Comparison of ENCODE assay signal across 8 cellular contexts in the genomic region with DNA sequence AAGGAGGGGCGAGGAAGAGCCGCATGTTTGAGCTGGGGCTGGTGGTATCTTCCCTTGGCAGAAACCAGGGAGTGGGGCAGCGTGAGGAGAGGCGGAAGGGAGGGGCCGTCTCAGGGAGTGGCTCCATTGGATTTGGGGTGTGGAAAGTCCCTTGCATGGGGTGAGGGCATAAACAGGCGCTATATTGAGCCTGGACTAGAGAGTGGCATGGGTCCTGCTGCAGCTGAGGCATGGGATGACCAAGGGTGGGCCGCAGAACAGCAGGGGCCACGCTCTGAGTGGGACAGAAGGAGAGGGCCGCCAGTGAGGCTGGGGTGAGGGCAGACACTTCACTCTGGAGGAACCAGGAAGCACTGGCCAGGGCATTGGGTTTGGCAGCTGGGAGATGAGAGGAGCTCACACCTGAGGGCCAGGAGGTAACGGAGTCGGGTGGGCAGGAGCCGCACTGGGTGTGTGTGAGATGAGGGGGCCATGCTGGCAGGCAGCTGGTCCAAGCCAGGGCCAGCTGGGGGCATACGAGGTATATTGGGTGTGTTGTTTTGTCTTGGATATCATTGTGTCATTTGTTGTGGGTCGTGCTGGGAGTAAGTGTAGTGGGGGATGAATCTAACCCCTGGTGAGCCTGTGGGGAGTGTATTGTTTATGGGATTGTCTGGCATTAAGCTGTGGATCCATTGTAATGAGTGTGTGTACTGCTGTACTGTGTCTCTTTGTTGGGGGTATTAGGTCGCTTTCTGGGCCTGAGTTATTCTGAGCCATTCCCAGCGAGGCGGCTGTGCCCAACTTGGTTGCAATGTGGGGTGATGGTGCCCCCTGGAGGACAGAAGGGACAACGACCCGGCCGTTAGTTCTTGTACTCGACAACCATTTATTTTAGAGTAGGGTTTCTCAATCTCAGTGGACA. TPM values are rescaled to one million over a fixed set of nuclear protein-coding genes. Genes with fewer than 3 reads are reported as not detected.
A peak's percentile ranks its signal among the peaks of the same experiment; 100 is the strongest.
DNase-seq lines count a peak whose midpoint lies in the region; ATAC-seq, FAIRE-seq and TF ChIP-seq lines count a peak whose summit lies in the region.
"Not testable (repeated sequence)": the region's sequence is repeated elsewhere in the genome, so short reads cannot be mapped to it uniquely, and the experiment has no call there.

No MANE protein-coding gene starts in this region.

- not testable (repeated sequence) for H3K9ac ChIP-seq in HUES48 (ENCODE audit: low read depth, low read length)
- peak overlapping the region; percentile 18; the same call in 1 of the 2 replicates for H3K9ac ChIP-seq in GM12878 (ENCODE audit: control insufficient read depth, insufficient read depth, low read length)

- CTCF ChIA-PET in Caco-2 (lab: Charles Lee) (interaction anchor here (0.9 kb wide), 1 partner anchor 156 kb away, joined by 3 read pairs; no protein-coding TSS in a partner anchor), GM12878 (lab: Yijun Ruan, JAX) (interaction anchor here (0.9 to 3.7 kb wide), 5 partner anchors 53 to 135 kb away, joined by 3 to 31 read pairs (median 4); a partner anchor contains a TSS)

- ATAC-seq in GM12878 (peak; percentile 91), heart right ventricle (peak; percentile 89 to 97 (median 94))
- ATAC-seq in stimulated activated naive B cell treated with anti-CD40 and anti-IgM and Interleukin-4, amounts not matched to agents 10 μg/mL and 1 μg/mL and 100 μg/mL, for 72 hours (replicated peaks), result peak; percentile 85 to 88

- not testable (repeated sequence) for H3K9me3 Mint-ChIP-seq in Caco-2 (ENCODE audit: unreplicated experiment); stimulated activated naive B cell treated with anti-CD40 and anti-IgM and Interleukin-4, amounts not matched to agents 10 μg/mL and 1 μg/mL and 100 μg/mL, for 72 hours

- peaks cover 33% of the 10 kb centered on the region for H3K36me3 Mint-ChIP-seq in Caco-2 (ENCODE audit: insufficient read depth, unreplicated experiment)
- not testable (repeated sequence) for H3K36me3 Mint-ChIP-seq in stimulated activated naive B cell treated with anti-CD40 and anti-IgM and Interleukin-4, amounts not matched to agents 10 μg/mL and 1 μg/mL and 100 μg/mL, for 72 hours

- peak overlapping the region; percentile 20 for H3K27ac ChIP-seq in HUES48 (ENCODE audit: low read depth, low read length)
- H3K27ac ChIP-seq in GM12878 (ENCODE audit: control insufficient read depth, insufficient read depth), result peak overlapping the region; percentile 50
- peak overlapping the region in 7 of 10 donors; percentile 15 to 84 (median 60) for H3K27ac ChIP-seq in heart right ventricle
- H3K27ac ChIP-seq in ovary, result peak overlapping the region; percentile 35 to 49

- not testable (repeated sequence) for H3K4me1 ChIP-seq in Caco-2; HUES48 (ENCODE audit: control insufficient read depth, insufficient read depth, low read length); ovary (ENCODE audit: insufficient read depth)
- peaks cover 17% of the 10 kb centered on the region for H3K4me1 ChIP-seq in GM12878 (ENCODE audit: control insufficient read depth, insufficient read depth, low read length)
- peaks cover 0 to 40% (median 19%) of the 10 kb centered on the region in 9 donors for H3K4me1 ChIP-seq in heart right ventricle

- RAD21 ChIA-PET in GM12878 (lab: Charles Lee; ENCODE audit: unreplicated experiment), result interaction anchor here (1.5 to 1.9 kb wide), 2 partner anchors 61 to 183 kb away, joined by 4 to 8 read pairs; no protein-coding TSS in a partner anchor

- BruUV-seq in Caco-2 (replicated peaks; lab: Mats Ljungman, UMichigan); GM12878 (replicated peaks; lab: Mats Ljungman, UMichigan): not testable (repeated sequence)

- H3K27me3 ChIP-seq in Caco-2 (replicated peaks; ENCODE audit: control insufficient read depth, insufficient read depth, low read length); HUES48 (ENCODE audit: control insufficient read depth, insufficient read depth, low read length); GM12878 (replicated peaks in 1 of 2; ENCODE audit: control insufficient read depth in 2 of 2, insufficient read depth in 2 of 2, low read length in 1 of 2); heart right ventricle; ovary: not testable (repeated sequence)

- TF ChIP-seq RAD21 in GM12878 (IDR thresholded peaks at IDR 0.05; ENCODE audit: insufficient read depth, low read depth, low read length), result peak; percentile 74

- intact Hi-C loops in Caco-2 (cut with micrococcal nuclease; ENCODE audit: unreplicated experiment), result loop anchor here (1.0 to 10.0 kb wide), 3 partner anchors 40 to 130 kb away; a partner anchor contains a TSS
- intact Hi-C loops in GM12878 (cut with micrococcal nuclease; ENCODE audit: unreplicated experiment), result loop anchor here (1.0 kb wide), 3 partner anchors 40 to 135 kb away; no protein-coding TSS in a partner anchor
- intact Hi-C loops in heart right ventricle (cut with DNase I), result loop anchor here (2.0 to 10.0 kb wide), 7 partner anchors 37 to 62 kb away; a partner anchor contains a TSS
- intact Hi-C loops in ovary (cut with DNase I), result loop anchor here in 3 of 4 donors (2.0 to 10.0 kb wide), 4 partner anchors 40 to 140 kb away; a partner anchor contains a TSS

- in situ Hi-C loops in GM12878 (cut with MboI), result not testable (repeated sequence)

- H3K27ac Mint-ChIP-seq in Caco-2 (ENCODE audit: unreplicated experiment), result not testable (repeated sequence)
- peak overlapping the region; percentile 2 for H3K27ac Mint-ChIP-seq in stimulated activated naive B cell treated with anti-CD40 and anti-IgM and Interleukin-4, amounts not matched to agents 10 μg/mL and 1 μg/mL and 100 μg/mL, for 72 hours

- TF ChIP-seq CTCF in Caco-2 (IDR thresholded peaks at IDR 0.05; ENCODE audit: insufficient read depth in 1 of 2, low read depth in 1 of 2, low read length in 1 of 2, severe bottlenecking in 1 of 2, unreplicated experiment in 1 of 2), result peak; percentile 76 to 89
- TF ChIP-seq CTCF in GM12878 (IDR thresholded peaks at IDR 0.05 in 2 of 3, conservative IDR thresholded peaks at IDR 0.05 in 1 of 3; ENCODE audit: control insufficient read depth in 2 of 3, extremely low read depth in 1 of 3, insufficient read depth in 1 of 3, low read depth in 3 of 3, low read length in 3 of 3), result peak; percentile 62 to 67 (median 63)
- peak; percentile 69 to 86 (median 81) for TF ChIP-seq CTCF in heart right ventricle (IDR thresholded peaks at IDR 0.05)
- peak; percentile 51 to 88 (median 88) for TF ChIP-seq CTCF in ovary (IDR thresholded peaks at IDR 0.05)

- SMC1A ChIA-PET in GM12878 (lab: Charles Lee; ENCODE audit: uncharacterized antibody, unreplicated experiment), result interaction anchor here (1.0 to 1.6 kb wide), 3 partner anchors 42 to 134 kb away, joined by 3 to 6 read pairs (median 3); no protein-coding TSS in a partner anchor

- H3K9me3 ChIP-seq in Caco-2; HUES48 (ENCODE audit: control insufficient read depth, insufficient read depth, low read length); GM12878 (replicated peaks; ENCODE audit: control insufficient read depth, insufficient read depth, low read length); heart right ventricle; ovary: not testable (repeated sequence)

- not testable (repeated sequence) for H3K79me2 ChIP-seq in GM12878 (ENCODE audit: control insufficient read depth, insufficient read depth, low read length)

- 47% methylated on average over 21 of the region's 21 CpGs for WGBS in GM12878 (ENCODE audit: insufficient coverage, insufficient replicate concordance, low lambda C conversion rate, missing lambda C conversion rate)
- 40 to 43% methylated on average over 20 to 21 of the region's 21 CpGs for WGBS in heart right ventricle, 2 donors
- 44 to 47% (median 46%) methylated on average over 21 of the region's 21 CpGs for WGBS in ovary, 3 donors

- not testable (repeated sequence) for H3K36me3 ChIP-seq in Caco-2 (ENCODE audit: control insufficient read depth, insufficient read depth, low read length); GM12878 (ENCODE audit: control insufficient read depth in 2 of 2, insufficient read depth in 2 of 2, low read length in 1 of 2); ovary
- peaks cover 27% of the 10 kb centered on the region for H3K36me3 ChIP-seq in HUES48 (ENCODE audit: control insufficient read depth, insufficient read depth, low read length)
- H3K36me3 ChIP-seq in heart right ventricle, result peaks cover 0 to 84% (median 10%) of the 10 kb centered on the region in 9 donors

- H3K4me3 Mint-ChIP-seq in Caco-2 (ENCODE audit: unreplicated experiment); stimulated activated naive B cell treated with anti-CD40 and anti-IgM and Interleukin-4, amounts not matched to agents 10 μg/mL and 1 μg/mL and 100 μg/mL, for 72 hours: not testable (repeated sequence)

- FAIRE-seq in GM12878 (lab: Jason Lieb, UNC), result not testable (repeated sequence)

- peaks cover 21% of the 10 kb centered on the region for H3K4me1 Mint-ChIP-seq in Caco-2 (ENCODE audit: low read depth, unreplicated experiment)
- peaks cover 8 to 13% of the 10 kb centered on the region in 2 donors for H3K4me1 Mint-ChIP-seq in stimulated activated naive B cell treated with anti-CD40 and anti-IgM and Interleukin-4, amounts not matched to agents 10 μg/mL and 1 μg/mL and 100 μg/mL, for 72 hours

- H3K27me3 Mint-ChIP-seq in Caco-2 (ENCODE audit: insufficient read depth, unreplicated experiment), result not testable (repeated sequence)
- H3K27me3 Mint-ChIP-seq in stimulated activated naive B cell treated with anti-CD40 and anti-IgM and Interleukin-4, amounts not matched to agents 10 μg/mL and 1 μg/mL and 100 μg/mL, for 72 hours, result peaks cover 0 to 12% of the 10 kb centered on the region in 2 donors

- not testable (repeated sequence) for TF ChIP-seq EP300 in GM12878 (IDR thresholded peaks at IDR 0.05; ENCODE audit: borderline replicate concordance in 1 of 2, control insufficient read depth in 1 of 2, low read depth in 2 of 2, low read length in 2 of 2); ovary (IDR thresholded peaks at IDR 0.05)

- DNase-seq in Caco-2 (peak; percentile 73 to 75), NCI-H748 treated with DMSO at 0.1 percent for 48 hours (lab: John Stamatoyannopoulos, UW) (peak; percentile 12), heart right ventricle (peak; percentile 72 to 73), ovary (peak; percentile 69 to 84 (median 81))
- DNase-seq in activated CD4-positive, alpha-beta T cell treated with anti-CD3 and anti-CD28 coated beads for 24 hours (ENCODE audit: low read depth in 2 of 2), result peak; percentile 38 to 54
- DNase-seq in GM12878 (ENCODE audit: low read depth, low spot score), result not testable (repeated sequence)
- peak; percentile 18 for DNase-seq in stimulated activated naive B cell treated with anti-CD40 and anti-IgM and Interleukin-4, amounts not matched to agents 10 μg/mL and 1 μg/mL and 100 μg/mL, for 72 hours

- H4K20me1 ChIP-seq in GM12878 (ENCODE audit: control insufficient read depth, insufficient read depth), result not testable (repeated sequence)

- not testable (repeated sequence) for H3K4me3 ChIP-seq in Caco-2 (ENCODE audit: low read depth, low read length); HUES48 (ENCODE audit: low read depth, low read length); GM12878; heart right ventricle; ovary

- not testable (repeated sequence) for H3K4me2 ChIP-seq in GM12878 (ENCODE audit: control insufficient read depth, insufficient read depth)

- TF ChIP-seq POLR2A in GM12878 (IDR thresholded peaks at IDR 0.05; ENCODE audit: low read depth, low read length); ovary (IDR thresholded peaks at IDR 0.05): not testable (repeated sequence)

- POLR2A ChIA-PET in Caco-2 (lab: Charles Lee); GM12878 (lab: Charles Lee): not testable (repeated sequence)

- peak overlapping the region; percentile 58 for H2AFZ ChIP-seq in GM12878 (ENCODE audit: control insufficient read depth, low read depth, low read length)

RNA-seq across cellular contexts. Expression of a gene that starts 56.2 kb away (rescaled TPM):
- total RNA-seq in Caco-2 (2022), result 69.7 and 83.5 TPM in 2 replicates
- total RNA-seq in GM12878 (2013; cell fraction: nucleolus; rRNA removed), result 0.23 TPM in 1 of 2 replicates, not detected in the other
- 2.1 and 2.9 TPM in 2 replicates for total RNA-seq in GM12878 (2014; rRNA removed)
- total RNA-seq in GM12878 (2014; rRNA removed; fragmentation: Illumina TruSeq; extraction: Trizol), result 2.5 and 2.9 TPM in 2 replicates
- 5.6 and 5.8 TPM in 2 replicates for total RNA-seq in GM12878 (2021)
- polyA plus RNA-seq in GM12878 (2011; ENCODE audit: low read depth), result 0.43 TPM
- 0.84 and 1.1 TPM in 2 replicates for polyA plus RNA-seq in GM12878 (2011; rRNA removed)
- 1.3 and 2.2 TPM in 2 replicates for polyA plus RNA-seq in GM12878 (2011; cell fraction: cytosol; rRNA removed)
- 3.7 and 4.3 TPM in 2 replicates for polyA plus RNA-seq in GM12878 (2011; cell fraction: nucleus; rRNA removed)
- polyA plus RNA-seq in GM12878 (2012), result 2.4 and 4.5 TPM in 2 replicates
- polyA plus RNA-seq in GM12878 (2014; fragmentation: Illumina TruSeq; extraction: Trizol), result 0.65 and 2.4 TPM in 2 replicates
- under 1 TPM; 0.23 to 0.35 TPM for polyA plus RNA-seq in GM12878 (2014; fragmentation: Nextera tagmentation; extraction: Ambion mirVana)
- polyA plus RNA-seq in GM12878 (2014; rRNA removed), result 4.2 and 5.0 TPM in 2 replicates
- polyA plus RNA-seq in GM12878 (2016; fragmentation: Nextera tagmentation; extraction: Ambion mirVana), result 1 to 10 TPM in 1 of 2 experiments, under 1 TPM in 1; 0.75 to 1.8 TPM
- polyA minus RNA-seq in GM12878 (2011; rRNA and poly(A)+ RNA removed), result 1.5 and 3.4 TPM in 2 replicates
- polyA minus RNA-seq in GM12878 (2011; cell fraction: cytosol; rRNA and poly(A)+ RNA removed), result 2.1 and 3.5 TPM in 2 replicates
- 3.5 and 9.0 TPM in 2 replicates for polyA minus RNA-seq in GM12878 (2011; cell fraction: nucleus; rRNA and poly(A)+ RNA removed)
- 10 to 100 TPM; 48.3 to 78.4 (median 68.0) TPM for total RNA-seq in heart right ventricle
- 10 to 100 TPM; 31.5 to 33.2 TPM for polyA plus RNA-seq in heart right ventricle
- 10 to 100 TPM; 13.7 to 76.4 (median 48.9) TPM for total RNA-seq in ovary
- 10 to 100 TPM; 23.5 to 25.8 TPM for polyA plus RNA-seq in ovary
